In the genomic region with DNA sequence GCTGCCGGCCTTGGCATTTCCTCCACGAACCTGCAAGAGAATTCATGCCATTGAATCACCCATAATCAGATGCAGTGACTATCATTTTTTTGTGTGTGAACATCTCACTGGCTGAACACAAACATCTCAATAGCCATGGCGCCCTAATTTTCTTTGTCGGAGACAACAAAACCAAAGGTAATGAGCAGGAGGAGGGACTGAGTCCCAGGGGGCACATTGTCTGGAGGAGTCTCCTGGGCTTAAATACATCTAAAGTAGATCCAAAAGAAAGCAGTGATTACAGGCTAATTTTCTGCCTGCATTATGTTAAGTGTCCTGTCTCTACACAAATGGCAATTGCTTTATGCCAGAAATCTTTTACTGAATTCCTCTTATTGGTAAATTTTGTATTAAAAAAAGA, we compare ENCODE assay signal across 19 cellular contexts.
DNase-seq lines count a peak whose midpoint lies in the region; TF ChIP-seq lines count a peak whose summit lies in the region.
"Had no signal": no experiment of that assay in that cellular context is flagged by ENCODE, and none has a peak within 500 bp of the region (broad histone marks: within the 10 kb centered on the region; RNA-seq: fewer than 3 reads in every experiment).

No MANE protein-coding gene starts in this region.

- no peak overlapping the region for H2BK12ac ChIP-seq in neuronal stem cell (ENCODE audit: low read length)

- H3K4ac ChIP-seq in neuronal stem cell (ENCODE audit: low read length), result no peak overlapping the region

- no peak for TF ChIP-seq CTCF in mammary epithelial cell (conservative IDR thresholded peaks at IDR 0.05 in 1 of 2, IDR thresholded peaks at IDR 0.05 in 1 of 2; ENCODE audit: extremely low read depth in 1 of 2, insufficient read depth in 1 of 2, low read depth in 1 of 2, low read length in 2 of 2)

- H2AK5ac ChIP-seq in neuronal stem cell (ENCODE audit: low read depth, low read length), result no peak overlapping the region

- DNase-seq in NCI-H1417 (lab: John Stamatoyannopoulos, UW) (peak in 2 of 3 experiments; percentile 53 to 89), NCI-H1417 treated with DMSO at 0.1 percent for 48 hours (lab: John Stamatoyannopoulos, UW) (no peak), NCI-H2227 treated with DMSO at 0.1 percent for 48 hours (lab: John Stamatoyannopoulos, UW) (peak; percentile 82), neuronal stem cell (ENCODE audit: low spot score) (no peak), NCI-H526 treated with DMSO at 0.1 percent for 48 hours (lab: John Stamatoyannopoulos, UW) (no peak), DMS 273 (lab: John Stamatoyannopoulos, UW; ENCODE audit: unreplicated experiment) (no peak), mammary epithelial cell (no peak)
- DNase-seq: AML-193; CD4-positive, alpha-beta T cell; DMS 273 treated with DMSO at 0.1 percent for 48 hours; DMS53; DND-41; EL; H9 had no signal

- H3K4me1 ChIP-seq in neuronal stem cell (ENCODE audit: control insufficient read depth in 2 of 2, insufficient read depth in 1 of 2, low read depth in 1 of 2, low read length in 2 of 2), result peaks cover 0 to 19% of the 10 kb centered on the region in 2 donors
- no peaks in the 10 kb centered on the region for H3K4me1 ChIP-seq in mammary epithelial cell (ENCODE audit: insufficient read depth, low read length)
- H3K4me1 ChIP-seq: A549 had no signal

- no peak overlapping the region for H4K8ac ChIP-seq in neuronal stem cell (ENCODE audit: low read depth, low read length)

- CTCF ChIA-PET in mammary epithelial cell (lab: Charles Lee; ENCODE audit: low non-redundant PET), result no interaction called here

- no peaks in the 10 kb centered on the region for H3K36me3 ChIP-seq in neuronal stem cell (replicated peaks in 1 of 2; ENCODE audit: control insufficient read depth in 2 of 2, insufficient read depth in 2 of 2, low read length in 2 of 2)
- H3K36me3 ChIP-seq in mammary epithelial cell (ENCODE audit: insufficient read depth, low read length), result no peaks in the 10 kb centered on the region

- no peak overlapping the region for H2AFZ ChIP-seq in neuronal stem cell (ENCODE audit: low read length)
- H2AFZ ChIP-seq in mammary epithelial cell (ENCODE audit: low read depth, low read length), result no peak overlapping the region

- no peak overlapping the region for H3K18ac ChIP-seq in neuronal stem cell (ENCODE audit: low read length)

- H4K91ac ChIP-seq in neuronal stem cell (ENCODE audit: low read depth, low read length, poor library complexity), result no peak overlapping the region

- H3K9ac ChIP-seq in neuronal stem cell (ENCODE audit: low read depth, low read length, poor library complexity), result no peak overlapping the region
- H3K9ac ChIP-seq in mammary epithelial cell (ENCODE audit: insufficient read depth, low read length), result no peak overlapping the region

- H3K27me3 ChIP-seq in neuronal stem cell (ENCODE audit: control insufficient read depth in 3 of 3, insufficient read depth in 3 of 3, low read depth in 1 of 3, low read length in 3 of 3), result no peaks in the 10 kb centered on the region
- no peaks in the 10 kb centered on the region for H3K27me3 ChIP-seq in mammary epithelial cell (ENCODE audit: insufficient read depth, low read length)

- no peak overlapping the region for H2BK5ac ChIP-seq in neuronal stem cell (ENCODE audit: low read length)

- no CpG with 5 or more reads among the region's 4 CpGs for WGBS in neuronal stem cell (ENCODE audit: extremely low coverage in 2 of 2, insufficient read length in 2 of 2, insufficient replicate concordance in 1 of 2), 2 donors
- WGBS in mammary epithelial cell (ENCODE audit: low coverage, missing lambda C conversion rate), result 68% methylated on average over 4 of the region's 4 CpGs

- H3K27ac ChIP-seq in angular gyrus (ENCODE audit: low read depth, low read length), result peak overlapping the region; percentile 24
- no peak overlapping the region for H3K27ac ChIP-seq in neuronal stem cell (replicated peaks; ENCODE audit: low read length)
- H3K27ac ChIP-seq in mammary epithelial cell (ENCODE audit: insufficient read depth, low read depth, low read length), result no peak overlapping the region
- H3K27ac ChIP-seq: 22Rv1, A549, C4-2B had no signal

- H2BK15ac ChIP-seq in neuronal stem cell (ENCODE audit: low read length), result no peak overlapping the region

- no peak overlapping the region for H3K14ac ChIP-seq in neuronal stem cell (ENCODE audit: low read length)

- no peaks in the 10 kb centered on the region for H4K20me1 ChIP-seq in mammary epithelial cell (ENCODE audit: insufficient read depth, low read length)

- no peak overlapping the region for H3K4me3 ChIP-seq in neuronal stem cell (ENCODE audit: low read length in 2 of 2)
- H3K4me3 ChIP-seq in mammary epithelial cell (replicated peaks in 1 of 3; ENCODE audit: insufficient read depth in 1 of 3, low read depth in 2 of 3, low read length in 3 of 3), result no peak overlapping the region
- H3K4me3 ChIP-seq: A549, GM12878 had no signal

- BruUV-seq in mammary epithelial cell (replicated peaks; lab: Mats Ljungman, UMichigan), result no TSS peak

- H3K9me3 ChIP-seq in neuronal stem cell (replicated peaks in 1 of 2; ENCODE audit: control insufficient read depth in 2 of 2, insufficient read depth in 1 of 2, low read depth in 1 of 2, low read length in 2 of 2), result no peaks in the 10 kb centered on the region
- H3K9me3 ChIP-seq in mammary epithelial cell (replicated peaks; ENCODE audit: insufficient read depth, low read length), result no peaks in the 10 kb centered on the region
- H3K9me3 ChIP-seq: A549 had no signal

- H3K79me1 ChIP-seq in neuronal stem cell (ENCODE audit: low read depth, low read length), result no peaks in the 10 kb centered on the region

- no peaks in the 10 kb centered on the region for H3K79me2 ChIP-seq in mammary epithelial cell (ENCODE audit: insufficient read depth, low read length)

- intact Hi-C loops in mammary epithelial cell (cut with micrococcal nuclease), result no loop called here

- H3K4me2 ChIP-seq in neuronal stem cell (ENCODE audit: insufficient read depth, low read length, poor library complexity, severe bottlenecking), result peak overlapping the region; percentile 38
- H3K4me2 ChIP-seq in mammary epithelial cell (ENCODE audit: insufficient read depth, low read depth, low read length), result no peak overlapping the region
- H3K4me2 ChIP-seq: A549 had no signal

- dilution Hi-C loops in mammary epithelial cell (cut with HindIII; ENCODE audit: low sequenced_read_pairs), result no loop called here

- H2BK120ac ChIP-seq in neuronal stem cell (ENCODE audit: low read depth, low read length), result no peak overlapping the region

- H3K23ac ChIP-seq in neuronal stem cell (ENCODE audit: low read depth, low read length, poor library complexity), result no peak overlapping the region

- in situ Hi-C loops in mammary epithelial cell (cut with MboI; ENCODE audit: low sequenced_read_pairs in 2 of 2), result no loop called here

Comparison
In these comparisons a context has a peak if more than half of its experiments do, and no peak if none do; other contexts are left out.
1. DNase-seq: peak in NCI-H1417 (2 of 3) and NCI-H2227 treated with DMSO at 0.1 percent for 48 hours (single experiment); none in NCI-H1417 treated with DMSO at 0.1 percent for 48 hours (single experiment), neuronal stem cell (single experiment), NCI-H526 treated with DMSO at 0.1 percent for 48 hours (single experiment), DMS 273 (single experiment) and mammary epithelial cell (single experiment).